In genomic region chr13:79477968-79478367, GRCh38 we compare ENCODE assay signal across 23 cellular contexts. TPM values are rescaled to one million over a fixed set of nuclear protein-coding genes. Genes with fewer than 3 reads are reported as not detected.
DNase-seq lines count a peak whose midpoint lies in the region; ATAC-seq and TF ChIP-seq lines count a peak whose summit lies in the region.
"Had no signal": no experiment of that assay in that cellular context is flagged by ENCODE, and none has a peak within 500 bp of the region (broad histone marks: within the 10 kb centered on the region; RNA-seq: fewer than 3 reads in every experiment).

No MANE protein-coding gene starts in this region.

- H2BK5ac ChIP-seq in mesendoderm (ENCODE audit: low read length): no peak overlapping the region

- no peak overlapping the region for H4K8ac ChIP-seq in mesendoderm (ENCODE audit: low read depth, low read length)

- DNase-seq in Ammon's horn (ENCODE audit: low spot score) (peak; percentile 13), HCT116 (ENCODE audit: low read depth, low spot score) (no peak), epithelial cell of proximal tubule (ENCODE audit: low read depth) (no peak), mesendoderm (peak; percentile 55), DMS53 treated with DMSO at 0.1 percent for 48 hours (lab: John Stamatoyannopoulos, UW; ENCODE audit: unreplicated experiment) (no peak), SHP77 treated with DMSO at 0.1 percent for 48 hours (lab: John Stamatoyannopoulos, UW) (no peak), vagina (ENCODE audit: extremely low spot score in 2 of 2) (no peak)
- DNase-seq: activated CD4-positive, CD25-positive, alpha-beta regulatory T cell; CD4-positive, alpha-beta memory T cell; DMS79 treated with DMSO at 0.1 percent for 48 hours; effector CD8-positive, alpha-beta T cell; HCEC 1CT; kidney; mucosa of descending colon; NCI-H1092; NCI-H2107; NCI-H526; SJCRH30; stimulated activated naive CD4-positive, alpha-beta T cell treated with Interleukin-2 at 50 U/mL for 16 hours; transverse colon had no signal

- no peaks in the 10 kb centered on the region for H3K36me3 ChIP-seq in HCT116 (ENCODE audit: control insufficient read depth in 1 of 2, insufficient read depth in 2 of 2, low read length in 2 of 2)
- no peaks in the 10 kb centered on the region for H3K36me3 ChIP-seq in mesendoderm (ENCODE audit: control insufficient read depth, insufficient read depth, low read length)
- no peaks in the 10 kb centered on the region for H3K36me3 ChIP-seq in vagina
- H3K36me3 ChIP-seq: adrenal gland, SJCRH30, transverse colon had no signal

- H3K4ac ChIP-seq in mesendoderm (ENCODE audit: low read depth, low read length): no peak overlapping the region

- no peaks in the 10 kb centered on the region for H3K9me2 ChIP-seq in HCT116 (ENCODE audit: insufficient read depth)

- intact Hi-C loops in HCT116 (cut with micrococcal nuclease) (no loop called here), vagina (cut with DNase I) (no loop called here)

- H3K9me3 ChIP-seq in HCT116 (ENCODE audit: control insufficient read depth in 1 of 2, insufficient read depth in 1 of 2, low read depth in 1 of 2, low read length in 2 of 2): no peaks in the 10 kb centered on the region
- no peaks in the 10 kb centered on the region for H3K9me3 ChIP-seq in vagina
- H3K9me3 ChIP-seq: adrenal gland, mucosa of descending colon, SJCRH30, transverse colon had no signal

- ATAC-seq in HCT116 (no peak), GM18870 (IDR thresholded peaks at IDR 0.05; ENCODE audit: unreplicated experiment) (no peak)
- ATAC-seq: mucosa of descending colon had no signal

- H4K20me1 ChIP-seq in HCT116 (ENCODE audit: insufficient read depth): no peaks in the 10 kb centered on the region

- TF ChIP-seq POLR2A in HCT116 (IDR thresholded peaks at IDR 0.05; ENCODE audit: borderline replicate concordance, extremely low read depth, insufficient read depth, insufficient read length) (no peak), vagina (IDR thresholded peaks at IDR 0.05) (no peak)

- no peak overlapping the region for H3K56ac ChIP-seq in mesendoderm (ENCODE audit: low read length)

- no peak overlapping the region for H2BK15ac ChIP-seq in mesendoderm (replicated peaks; ENCODE audit: low read depth)

- H3K4me1 ChIP-seq in HCT116 (ENCODE audit: control insufficient read depth in 1 of 2, insufficient read depth in 2 of 2, low read length in 2 of 2): peaks cover 8 to 17% of the 10 kb centered on the region in 2 experiments
- peaks cover 2% of the 10 kb centered on the region for H3K4me1 ChIP-seq in mesendoderm (ENCODE audit: control insufficient read depth, low read depth, low read length)
- H3K4me1 ChIP-seq in vagina: peaks cover 15% of the 10 kb centered on the region

- BruUV-seq in HCT116 (replicated peaks; lab: Mats Ljungman, UMichigan): no TSS peak

- H3K9ac ChIP-seq in HCT116 (ENCODE audit: low read length) (no peak overlapping the region), mesendoderm (ENCODE audit: low read length) (no peak overlapping the region)
- H3K9ac ChIP-seq: KMS-11 had no signal

- H3K79me1 ChIP-seq in mesendoderm (ENCODE audit: low read length): no peaks in the 10 kb centered on the region

- CTCF ChIA-PET in HCT116 (lab: Charles Lee): interaction anchor here (1.2 to 1.3 kb wide), 2 partner anchors 32 to 54 kb away, joined by 3 to 6 read pairs; no protein-coding TSS in a partner anchor

- no peak overlapping the region for H3K23ac ChIP-seq in mesendoderm (ENCODE audit: low read length)

- WGBS in mesendoderm (ENCODE audit: extremely low coverage, insufficient coverage, low lambda C conversion rate): no CpG with 5 or more reads among the region's 3 CpGs

- H3K4me2 ChIP-seq in HCT116 (ENCODE audit: low read length): no peak overlapping the region
- no peak overlapping the region for H3K4me2 ChIP-seq in mesendoderm (ENCODE audit: low read length)
- H3K4me2 ChIP-seq: KMS-11 had no signal

- H3K27me3 ChIP-seq in HCT116 (ENCODE audit: insufficient read depth, low read length): no peaks in the 10 kb centered on the region
- H3K27me3 ChIP-seq in mesendoderm (ENCODE audit: insufficient read depth, low read length, poor library complexity): no peaks in the 10 kb centered on the region
- H3K27me3 ChIP-seq in vagina: no peaks in the 10 kb centered on the region
- H3K27me3 ChIP-seq: adrenal gland, SJCRH30, transverse colon had no signal

- POLR2A ChIA-PET in HCT116 (lab: Charles Lee): no interaction called here

- H2AK5ac ChIP-seq in mesendoderm (ENCODE audit: low read length): no peak overlapping the region

- H2BK120ac ChIP-seq in mesendoderm (ENCODE audit: low read depth, low read length): peak overlapping the region; percentile 45

- H3K4me3 ChIP-seq in HCT116 (replicated peaks in 1 of 2; ENCODE audit: low read depth in 1 of 2, low read length in 2 of 2): no peak overlapping the region
- no peak overlapping the region for H3K4me3 ChIP-seq in epithelial cell of proximal tubule (ENCODE audit: low read depth, low read length)
- H3K4me3 ChIP-seq in mesendoderm (ENCODE audit: low read length): no peak overlapping the region
- no peak overlapping the region for H3K4me3 ChIP-seq in vagina
- H3K4me3 ChIP-seq: adrenal gland, mucosa of descending colon, SJCRH30, transverse colon had no signal

- H4K5ac ChIP-seq in mesendoderm (ENCODE audit: low read length): no peak overlapping the region

- H3K79me2 ChIP-seq in HCT116 (ENCODE audit: insufficient read depth, low read length): peaks cover 17% of the 10 kb centered on the region
- peaks cover 6% of the 10 kb centered on the region for H3K79me2 ChIP-seq in mesendoderm (ENCODE audit: control insufficient read depth, insufficient read depth, low read length)

- TF ChIP-seq RAD21 in HCT116 (IDR thresholded peaks at IDR 0.05; ENCODE audit: low read depth): no peak

- H2AFZ ChIP-seq in HCT116 (ENCODE audit: low read depth, low read length, poor library complexity, severe bottlenecking): peak overlapping the region; percentile 32

- no peak overlapping the region for H3K18ac ChIP-seq in mesendoderm (ENCODE audit: low read length)

- RAD21 ChIA-PET in HCT116 (lab: Charles Lee; ENCODE audit: low non-redundant PET in 1 of 2, low total read pairs in 2 of 2, uncharacterized antibody in 2 of 2, unreplicated experiment in 2 of 2): interaction anchor here in 1 of 2 experiments (0.7 kb wide), 1 partner anchor 54 kb away, joined by 3 read pairs; no protein-coding TSS in a partner anchor

- 0 out of 6 replicates have a peak, but pooled peaks of 1 of the 3 experiments have one; percentile 20 for TF ChIP-seq CTCF in HCT116 (IDR thresholded peaks at IDR 0.05 in 2 of 3, conservative IDR thresholded peaks at IDR 0.05 in 1 of 3; ENCODE audit: borderline replicate concordance in 1 of 3, insufficient read depth in 1 of 3, low read depth in 2 of 3, low read length in 2 of 3)
- peak; percentile 8 for TF ChIP-seq CTCF in epithelial cell of proximal tubule (conservative IDR thresholded peaks at IDR 0.05; ENCODE audit: low read depth, low read length)
- no peak for TF ChIP-seq CTCF in vagina (IDR thresholded peaks at IDR 0.05)

- no peak overlapping the region for H3K27ac ChIP-seq in HCT116 (ENCODE audit: low read depth, low read length)
- no peak overlapping the region for H3K27ac ChIP-seq in mesendoderm (ENCODE audit: low read depth, low read length)
- no peak overlapping the region for H3K27ac ChIP-seq in vagina
- H3K27ac ChIP-seq: adrenal gland, KMS-11, SJCRH30, transverse colon had no signal

TF ChIP-seq in HCT116, 20 proteins besides CTCF, POLR2A, EP300 and RAD21 (continues in another document):
- no peak for TF ChIP-seq CBX3 (IDR thresholded peaks at IDR 0.05; ENCODE audit: low read depth)
- no peak for TF ChIP-seq EZH2phosphoT487 (IDR thresholded peaks at IDR 0.05; ENCODE audit: borderline replicate concordance)
- no peak for TF ChIP-seq ZBTB33 (IDR thresholded peaks at IDR 0.05; ENCODE audit: extremely low read depth, insufficient replicate concordance, low read length)
- TF ChIP-seq TCF7L2 (IDR thresholded peaks at IDR 0.05; ENCODE audit: borderline replicate concordance, extremely low read depth, insufficient read depth, insufficient read length): no peak
- TF ChIP-seq SP1 (IDR thresholded peaks at IDR 0.05; ENCODE audit: low read depth): no peak
- no peak for TF ChIP-seq ELF1 (IDR thresholded peaks at IDR 0.05; ENCODE audit: borderline replicate concordance, low read depth)
- no peak for TF ChIP-seq SRF (IDR thresholded peaks at IDR 0.05; ENCODE audit: low read depth)
- no peak for TF ChIP-seq CEBPB (IDR thresholded peaks at IDR 0.05; ENCODE audit: low read depth)
- no peak for TF ChIP-seq POLR2AphosphoS5 (IDR thresholded peaks at IDR 0.05; ENCODE audit: low read depth, low read length)
- no peak for TF ChIP-seq ZNF274 (IDR thresholded peaks at IDR 0.05; ENCODE audit: low read depth, low read length)
- TF ChIP-seq, protein P1, sequence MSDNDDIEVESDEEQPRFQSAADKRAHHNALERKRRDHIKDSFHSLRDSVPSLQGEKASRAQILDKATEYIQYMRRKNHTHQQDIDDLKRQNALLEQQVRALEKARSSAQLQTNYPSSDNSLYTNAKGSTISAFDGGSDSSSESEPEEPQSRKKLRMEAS (IDR thresholded peaks at IDR 0.05): no peak
- no peak for TF ChIP-seq EZH2 (IDR thresholded peaks at IDR 0.05)
- TF ChIP-seq EGR1 (IDR thresholded peaks at IDR 0.05; ENCODE audit: low read depth): no peak
- no peak for TF ChIP-seq YY1 (IDR thresholded peaks at IDR 0.05; ENCODE audit: extremely low read depth, insufficient replicate concordance, low read depth, low read length)

RNA-seq across cellular contexts. Expression of gene NDFIP2, which starts 3.0 kb away (rescaled TPM):
- 49.6 TPM for total RNA-seq in HCT116 (2021; ENCODE audit: unreplicated experiment)
- 25.4 and 25.7 TPM in 2 replicates for polyA plus RNA-seq in HCT116 (2012)
- total RNA-seq in epithelial cell of proximal tubule: 35.0 and 42.9 TPM in 2 replicates
- 19.6 TPM for polyA plus RNA-seq in mesendoderm (2013, experiment 1 of 2)
- polyA plus RNA-seq in mesendoderm (2013, experiment 2 of 2): 22.7 TPM
- 26.8 TPM for total RNA-seq in vagina

Comparison
In these comparisons a context has a peak if more than half of its experiments do, and no peak if none do; other contexts are left out.
1. DNase-seq: peak in Ammon's horn (single experiment) and mesendoderm (single experiment); none in HCT116 (single experiment), epithelial cell of proximal tubule (single experiment), DMS53 treated with DMSO at 0.1 percent for 48 hours (single experiment), SHP77 treated with DMSO at 0.1 percent for 48 hours (single experiment) and vagina (0 of 2).